22 cellular contexts compared by ENCODE assay signal in genomic region chr11:120240866-120241265, GRCh38. TPM values are rescaled to one million over a fixed set of nuclear protein-coding genes. Genes with fewer than 3 reads are reported as not detected.
DNase-seq lines count a peak whose midpoint lies in the region; FAIRE-seq and TF ChIP-seq lines count a peak whose summit lies in the region.
"Had no signal": no experiment of that assay in that cellular context is flagged by ENCODE, and none has a peak within 500 bp of the region (broad histone marks: within the 10 kb centered on the region; RNA-seq: fewer than 3 reads in every experiment).

No MANE protein-coding gene starts in this region.

- H3K79me2 ChIP-seq in parathyroid adenoma: peaks cover 10% of the 10 kb centered on the region

- TF ChIP-seq CTCF in breast epithelium (IDR thresholded peaks at IDR 0.05): no peak
- TF ChIP-seq CTCF in MCF 10A (IDR thresholded peaks at IDR 0.05; ENCODE audit: unreplicated experiment): no peak
- no peak for TF ChIP-seq CTCF in endothelial cell (IDR thresholded peaks at IDR 0.05; ENCODE audit: unreplicated experiment)
- TF ChIP-seq CTCF in parathyroid adenoma (IDR thresholded peaks at IDR 0.05): no peak
- TF ChIP-seq CTCF in HFFc6 (IDR thresholded peaks at IDR 0.05): no peak

- no peak overlapping the region for H3K4me3 Mint-ChIP-seq in MCF 10A (ENCODE audit: unreplicated experiment)
- H3K4me3 Mint-ChIP-seq in endothelial cell (ENCODE audit: unreplicated experiment): peak overlapping the region; percentile 31
- no peak overlapping the region for H3K4me3 Mint-ChIP-seq in HFFc6

- no peak for FAIRE-seq in urothelium cell line (lab: Jason Lieb, UNC)

- intact Hi-C loops in breast epithelium (cut with DNase I; ENCODE audit: low total_unique reads): loop anchor here (2.0 kb wide), 1 partner anchor 56 kb away; no protein-coding TSS in a partner anchor
- intact Hi-C loops in MCF 10A (cut with micrococcal nuclease): no loop called here

- H3K27ac Mint-ChIP-seq in MCF 10A (ENCODE audit: low read depth, unreplicated experiment): no peak overlapping the region
- H3K27ac Mint-ChIP-seq in endothelial cell (ENCODE audit: unreplicated experiment): no peak overlapping the region
- H3K27ac Mint-ChIP-seq in HFFc6: no peak overlapping the region

- H3K4me1 ChIP-seq in breast epithelium: peaks cover 0 to 16% of the 10 kb centered on the region in 2 donors
- H3K4me1 ChIP-seq in parathyroid adenoma: peaks cover 33% of the 10 kb centered on the region
- H3K4me1 ChIP-seq: HAP-1 had no signal

- H3K4me3 ChIP-seq in breast epithelium: peak overlapping the region in 1 of 3 donors; percentile 58
- peak overlapping the region; percentile 53 for H3K4me3 ChIP-seq in parathyroid adenoma (ENCODE audit: low read depth, low read length)
- H3K4me3 ChIP-seq: HAP-1, SK-N-MC had no signal

- H3K9me3 Mint-ChIP-seq in MCF 10A (ENCODE audit: unreplicated experiment): no peaks in the 10 kb centered on the region
- H3K9me3 Mint-ChIP-seq in endothelial cell (ENCODE audit: unreplicated experiment): no peaks in the 10 kb centered on the region
- H3K9me3 Mint-ChIP-seq in HFFc6: no peaks in the 10 kb centered on the region

- H3K9me3 ChIP-seq in breast epithelium (no peaks in the 10 kb centered on the region), parathyroid adenoma (ENCODE audit: control insufficient read depth, low read length) (no peaks in the 10 kb centered on the region)
- H3K9me3 ChIP-seq: HAP-1 had no signal

- H3K27me3 Mint-ChIP-seq in MCF 10A (ENCODE audit: insufficient read depth, unreplicated experiment) (peaks cover 36% of the 10 kb centered on the region), endothelial cell (ENCODE audit: unreplicated experiment) (peaks cover 8% of the 10 kb centered on the region), HFFc6 (ENCODE audit: insufficient read depth) (peaks cover 72% of the 10 kb centered on the region)

- H3K27me3 ChIP-seq in breast epithelium (peaks cover 0 to 14% of the 10 kb centered on the region in 2 donors), parathyroid adenoma (ENCODE audit: control insufficient read depth, insufficient read depth, low read length) (no peaks in the 10 kb centered on the region)

- H3K4me2 ChIP-seq in parathyroid adenoma (ENCODE audit: low read length): peak overlapping the region; percentile 60

- no peaks in the 10 kb centered on the region for H3K4me1 Mint-ChIP-seq in MCF 10A (ENCODE audit: insufficient read depth, unreplicated experiment)
- peaks cover 3% of the 10 kb centered on the region for H3K4me1 Mint-ChIP-seq in endothelial cell (ENCODE audit: unreplicated experiment)
- H3K4me1 Mint-ChIP-seq in HFFc6 (ENCODE audit: low read depth): peaks cover under 1% of the 10 kb centered on the region; the same call in 1 of the 2 replicates
- H3K4me1 Mint-ChIP-seq: CD14-positive monocyte had no signal

- POLR2A ChIA-PET in MCF 10A (lab: Yijun Ruan, JAX): no interaction called here

- H3K36me3 ChIP-seq in breast epithelium (no peaks in the 10 kb centered on the region), parathyroid adenoma (ENCODE audit: control insufficient read depth, insufficient read depth, low read length) (no peaks in the 10 kb centered on the region)
- H3K36me3 ChIP-seq: HAP-1 had no signal

- no peak for DNase-seq in breast epithelium (ENCODE audit: low spot score in 2 of 2)
- DNase-seq in MCF 10A (ENCODE audit: unreplicated experiment): no peak
- DNase-seq in endothelial cell (ENCODE audit: low spot score): no peak
- DNase-seq in urothelium cell line (ENCODE audit: low spot score): no peak
- DNase-seq in HFFc6: no peak
- no peak for DNase-seq in NCI-H2227 treated with DMSO at 0.1 percent for 48 hours (lab: John Stamatoyannopoulos, UW)
- DNase-seq in stimulated activated CD4-positive, alpha-beta T cell treated with anti-CD3 and anti-CD28 coated beads, Interleukin-4, amount 100 ng/mL, for 1 hour: no peak
- DNase-seq: DMS79 treated with DMSO at 0.1 percent for 48 hours, NCI-H1092 treated with DMSO at 0.1 percent for 48 hours, NCI-H146, NCI-H2029 treated with DMSO at 0.1 percent for 48 hours, NCI-H2171 treated with DMSO at 0.1 percent for 48 hours, NCI-H446 treated with DMSO at 0.1 percent for 48 hours, NCI-H774, SHP77 had no signal

- no TSS peak for BruUV-seq in MCF 10A (replicated peaks; lab: Mats Ljungman, UMichigan)

- H3K27ac ChIP-seq in breast epithelium (peak overlapping the region; percentile 45 to 80), parathyroid adenoma (peak overlapping the region; percentile 61)
- H3K27ac ChIP-seq: 22Rv1, SK-N-MC had no signal

- H3K36me3 Mint-ChIP-seq in MCF 10A (ENCODE audit: insufficient read depth, unreplicated experiment): no peaks in the 10 kb centered on the region
- H3K36me3 Mint-ChIP-seq in endothelial cell (ENCODE audit: low read depth, unreplicated experiment): no peaks in the 10 kb centered on the region
- H3K36me3 Mint-ChIP-seq in HFFc6 (ENCODE audit: low read depth): no peaks in the 10 kb centered on the region
- H3K36me3 Mint-ChIP-seq: CD14-positive monocyte had no signal

- H2AFZ ChIP-seq in parathyroid adenoma: peak overlapping the region; percentile 41

- CTCF ChIA-PET in MCF 10A (lab: Yijun Ruan, JAX): interaction anchor here (22.1 kb wide), 1 partner anchor 59 kb away, joined by 526 read pairs; no protein-coding TSS in a partner anchor

- H3K9ac ChIP-seq in parathyroid adenoma: no peak overlapping the region

- no peak for TF ChIP-seq POLR2A in breast epithelium (IDR thresholded peaks at IDR 0.05)

RNA-seq across cellular contexts. Expression of gene POU2F3, which starts 0.9 kb away (rescaled TPM):
- total RNA-seq in breast epithelium: 1 to 10 TPM in 2 of 3 donors, not detected in 1; 3.9 to 7.0 TPM
- total RNA-seq in MCF 10A (2022): not detected in 2 replicates
- total RNA-seq in endothelial cell (ENCODE audit: unreplicated experiment): 0.97 TPM
- total RNA-seq in HFFc6 (2021; fragmentation: NEBNext Ultra II Directional; extraction: Animal tissue kit (Norgen Biotek cat#: 25700)): not detected
- total RNA-seq: LHCN-M2, RPMI7951 had no signal

RNA-seq across cellular contexts. Expression of gene OAF, which starts 30.0 kb away (rescaled TPM):
- total RNA-seq in breast epithelium: 10 to 100 TPM; 19.8 to 35.1 (median 33.3) TPM
- 21.6 and 34.8 TPM in 2 replicates for total RNA-seq in MCF 10A (2022)
- total RNA-seq in endothelial cell (ENCODE audit: unreplicated experiment): 15.5 TPM
- total RNA-seq in HFFc6 (2021; fragmentation: NEBNext Ultra II Directional; extraction: Animal tissue kit (Norgen Biotek cat#: 25700)): 100 to 1,000 TPM; 111 to 143 (median 123) TPM
